8 cellular contexts compared by ENCODE assay signal in the genomic region with DNA sequence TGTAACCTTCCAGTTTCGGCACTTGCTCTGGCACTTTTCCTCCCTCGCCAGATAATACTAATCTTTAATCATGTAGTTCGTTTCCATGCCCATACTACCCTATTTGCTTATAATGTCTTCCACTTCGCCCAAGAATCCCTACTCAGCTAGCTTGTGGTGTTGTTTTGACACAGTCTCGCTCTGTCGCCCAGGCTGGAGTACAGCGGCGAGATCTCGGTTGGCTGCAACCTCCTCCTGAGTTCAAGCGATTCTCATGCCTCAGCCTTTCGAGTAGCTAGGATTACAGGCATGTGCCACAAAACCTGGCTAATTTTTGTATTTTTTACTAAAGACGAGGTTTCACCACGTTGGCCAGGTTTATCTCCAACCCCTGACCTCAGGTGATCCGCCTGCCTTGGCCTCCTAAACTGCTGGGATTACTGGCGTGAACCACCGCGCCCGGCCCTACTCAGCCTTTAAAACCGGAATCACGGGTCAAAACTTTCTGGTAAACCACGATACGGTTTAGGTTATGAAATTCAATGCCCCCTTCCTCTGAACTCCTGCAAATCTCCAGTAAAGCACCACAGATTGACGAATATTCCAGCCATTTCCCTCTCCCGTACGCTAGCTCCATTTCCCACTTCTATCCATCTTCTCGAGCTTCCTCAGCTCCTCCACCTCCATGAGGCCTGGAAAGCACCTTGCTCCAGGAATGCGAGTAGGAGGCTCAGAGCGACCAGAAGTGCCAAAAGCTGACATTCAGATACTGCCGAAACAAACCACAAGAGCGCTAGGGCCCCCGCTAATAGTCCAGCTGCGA. TPM values are rescaled to one million over a fixed set of nuclear protein-coding genes. Genes with fewer than 3 reads are reported as not detected.
A peak's percentile ranks its signal among the peaks of the same experiment; 100 is the strongest.
DNase-seq lines count a peak whose midpoint lies in the region; ATAC-seq and TF ChIP-seq lines count a peak whose summit lies in the region.

No MANE protein-coding gene starts in this region.

- peak; percentile 13 for ATAC-seq in GM21381 (IDR thresholded peaks at IDR 0.05; ENCODE audit: unreplicated experiment)
- ATAC-seq in GM18858 (IDR thresholded peaks at IDR 0.05; ENCODE audit: unreplicated experiment): no peak

- H3K9me3 Mint-ChIP-seq in CD14-positive monocyte: no peaks in the 10 kb centered on the region

- no peak overlapping the region for H2AK5ac ChIP-seq in neuronal stem cell (ENCODE audit: low read depth, low read length)

- H3K18ac ChIP-seq in neuronal stem cell (ENCODE audit: low read length): peak overlapping the region; percentile 52

- H3K36me3 Mint-ChIP-seq in CD14-positive monocyte: peaks cover 13 to 20% of the 10 kb centered on the region in 2 donors

- H3K36me3 ChIP-seq in OCI-LY3 (replicated peaks; ENCODE audit: low read depth, low read length): peaks cover 7% of the 10 kb centered on the region
- peaks cover 2 to 29% of the 10 kb centered on the region in 2 donors for H3K36me3 ChIP-seq in neuronal stem cell (replicated peaks in 1 of 2; ENCODE audit: control insufficient read depth in 2 of 2, insufficient read depth in 2 of 2, low read length in 2 of 2)

- no peak overlapping the region for H2BK120ac ChIP-seq in neuronal stem cell (ENCODE audit: low read depth, low read length)

- H3K14ac ChIP-seq in neuronal stem cell (ENCODE audit: low read length): no peak overlapping the region

- H3K4me1 ChIP-seq in OCI-LY3 (ENCODE audit: low read length): peaks cover 8% of the 10 kb centered on the region
- H3K4me1 ChIP-seq in neuronal stem cell (ENCODE audit: control insufficient read depth in 2 of 2, insufficient read depth in 1 of 2, low read depth in 1 of 2, low read length in 2 of 2): peaks cover 0 to 6% of the 10 kb centered on the region in 2 donors

- peaks cover 28% of the 10 kb centered on the region for H3K79me2 ChIP-seq in OCI-LY3 (ENCODE audit: low read length)

- DNase-seq in CD14-positive monocyte (ENCODE audit: low spot score) (peak; percentile 69), epithelial cell of esophagus (ENCODE audit: low read depth) (no peak), neuronal stem cell (ENCODE audit: low spot score) (no peak), HCEC 1CT (no peak), NCI-H2196 treated with DMSO at 0.1 percent for 48 hours (lab: John Stamatoyannopoulos, UW; ENCODE audit: unreplicated experiment) (no peak)

- H2AFZ ChIP-seq in OCI-LY3 (ENCODE audit: low read depth, low read length): peak overlapping the region; percentile 65; the same call in 1 of the 2 replicates
- H2AFZ ChIP-seq in neuronal stem cell (ENCODE audit: low read length): peak overlapping the region; percentile 97

- H3K27ac ChIP-seq in OCI-LY3 (ENCODE audit: low read length): peak overlapping the region; percentile 90
- H3K27ac ChIP-seq in neuronal stem cell (replicated peaks; ENCODE audit: low read length): peak overlapping the region; percentile 46

- H3K9me3 ChIP-seq in OCI-LY3 (ENCODE audit: insufficient read depth, low read length) (no peaks in the 10 kb centered on the region), neuronal stem cell (replicated peaks in 1 of 2; ENCODE audit: control insufficient read depth in 2 of 2, insufficient read depth in 1 of 2, low read depth in 1 of 2, low read length in 2 of 2) (no peaks in the 10 kb centered on the region)

- no peak for TF ChIP-seq CTCF in CD14-positive monocyte (IDR thresholded peaks at IDR 0.05)
- no peak for TF ChIP-seq CTCF in OCI-LY3 (IDR thresholded peaks at IDR 0.05; ENCODE audit: low read depth, low read length)
- TF ChIP-seq CTCF in epithelial cell of esophagus (IDR thresholded peaks at IDR 0.05; ENCODE audit: insufficient read depth, low read depth, low read length, missing control alignments): no peak

- H2BK15ac ChIP-seq in neuronal stem cell (ENCODE audit: low read length): no peak overlapping the region

- WGBS in neuronal stem cell (ENCODE audit: extremely low coverage in 2 of 2, insufficient read length in 2 of 2, insufficient replicate concordance in 1 of 2), 2 donors: no CpG with 5 or more reads among the region's 32 CpGs

- intact Hi-C loops in CD14-positive monocyte (cut with micrococcal nuclease): loop anchor here (1.0 to 10.0 kb wide), 6 partner anchors 71 to 201 kb away; a partner anchor contains a TSS

- H4K20me1 ChIP-seq in OCI-LY3 (ENCODE audit: insufficient read depth, low read length): no peaks in the 10 kb centered on the region

- H3K4me3 ChIP-seq in OCI-LY3 (ENCODE audit: low read length): peak overlapping the region; percentile 89
- peak overlapping the region; percentile 88 for H3K4me3 ChIP-seq in epithelial cell of esophagus (ENCODE audit: low read length)
- peak overlapping the region; percentile 87 to 97 for H3K4me3 ChIP-seq in neuronal stem cell (ENCODE audit: low read length in 2 of 2)

- H3K4ac ChIP-seq in neuronal stem cell (ENCODE audit: low read length): no peak overlapping the region

- peak overlapping the region; percentile 88 to 97 (median 96) for H3K27ac Mint-ChIP-seq in CD14-positive monocyte

- H4K8ac ChIP-seq in neuronal stem cell (ENCODE audit: low read depth, low read length): no peak overlapping the region

- no peaks in the 10 kb centered on the region for H3K27me3 Mint-ChIP-seq in CD14-positive monocyte (ENCODE audit: low read depth in 3 of 3)

- H4K91ac ChIP-seq in neuronal stem cell (ENCODE audit: low read depth, low read length, poor library complexity): no peak overlapping the region

- H3K23ac ChIP-seq in neuronal stem cell (ENCODE audit: low read depth, low read length, poor library complexity): peak overlapping the region; percentile 68

- H3K4me3 Mint-ChIP-seq in CD14-positive monocyte: peak overlapping the region; percentile 99 to 100

- peak overlapping the region; percentile 30 for H2BK12ac ChIP-seq in neuronal stem cell (ENCODE audit: low read length)

- no peaks in the 10 kb centered on the region for H3K27me3 ChIP-seq in OCI-LY3 (ENCODE audit: low read depth, low read length)
- no peaks in the 10 kb centered on the region for H3K27me3 ChIP-seq in neuronal stem cell (ENCODE audit: control insufficient read depth in 3 of 3, insufficient read depth in 3 of 3, low read depth in 1 of 3, low read length in 3 of 3)

- peak overlapping the region; percentile 86 for H3K9ac ChIP-seq in OCI-LY3 (ENCODE audit: low read length)
- peak overlapping the region; percentile 92 for H3K9ac ChIP-seq in neuronal stem cell (ENCODE audit: low read depth, low read length, poor library complexity)

- peaks cover 5% of the 10 kb centered on the region for H3K79me1 ChIP-seq in neuronal stem cell (ENCODE audit: low read depth, low read length)

- no peak overlapping the region for H2BK5ac ChIP-seq in neuronal stem cell (ENCODE audit: low read length)

- H3K4me2 ChIP-seq in OCI-LY3 (ENCODE audit: low read length) (peak overlapping the region; percentile 85), neuronal stem cell (ENCODE audit: insufficient read depth, low read length, poor library complexity, severe bottlenecking) (peak overlapping the region; percentile 84)

- H3K4me1 Mint-ChIP-seq in CD14-positive monocyte: peaks cover 30% of the 10 kb centered on the region

RNA-seq across cellular contexts. Expression of a gene that starts 0.9 kb away (rescaled TPM):
- polyA plus RNA-seq in CD14-positive monocyte: under 1 TPM in 1 of 2 donors, not detected in 1; 0.61 TPM
- 15.1 TPM for polyA plus RNA-seq in neuronal stem cell (2013, experiment 1 of 2)
- polyA plus RNA-seq in neuronal stem cell (2013, experiment 2 of 2): 14.5 TPM
